20 cellular contexts compared by ENCODE assay signal in genomic region chr15:81222007-81222406, GRCh38. TPM values are rescaled to one million over a fixed set of nuclear protein-coding genes. Genes with fewer than 3 reads are reported as not detected.
DNase-seq lines count a peak whose midpoint lies in the region; ATAC-seq and TF ChIP-seq lines count a peak whose summit lies in the region.
"Had no signal": no experiment of that assay in that cellular context is flagged by ENCODE, and none has a peak within 500 bp of the region (broad histone marks: within the 10 kb centered on the region; RNA-seq: fewer than 3 reads in every experiment).

No MANE protein-coding gene starts in this region.

- H3K4me1 ChIP-seq in left ventricle myocardium inferior (peaks cover 39% of the 10 kb centered on the region), esophagus muscularis mucosa (peaks cover 0 to 59% (median 18%) of the 10 kb centered on the region in 4 donors), lower lobe of right lung (peaks cover 33% of the 10 kb centered on the region), vagina (peaks cover 40% of the 10 kb centered on the region)
- H3K4me1 ChIP-seq: BE2C had no signal

- TF ChIP-seq POLR2A in esophagus muscularis mucosa (IDR thresholded peaks at IDR 0.05; ENCODE audit: low read depth) (no peak), vagina (IDR thresholded peaks at IDR 0.05) (no peak)

- no peak overlapping the region for H3K4me3 ChIP-seq in left ventricle myocardium inferior
- H3K4me3 ChIP-seq in esophagus muscularis mucosa = no peak overlapping the region
- no peak overlapping the region for H3K4me3 ChIP-seq in lower lobe of right lung
- no peak overlapping the region for H3K4me3 ChIP-seq in vagina

- DNase-seq in left ventricle myocardium inferior = no peak
- DNase-seq in Right ventricle myocardium superior = no peak
- no peak for DNase-seq in esophagus muscularis mucosa (ENCODE audit: extremely low spot score)
- no peak for DNase-seq in lower lobe of right lung
- no peak for DNase-seq in vagina (ENCODE audit: extremely low spot score in 2 of 2)
- DNase-seq in SK-N-DZ (ENCODE audit: low spot score) = no peak
- DNase-seq: BE2C; CD4-positive, CD25-positive, alpha-beta regulatory T cell; COR-L47; GDM1; MM.1S; NCI-H1105 treated with DMSO at 0.1 percent for 48 hours; NCI-H1694 treated with DMSO at 0.1 percent for 48 hours had no signal

- peak overlapping the region; percentile 66 for H3K27ac ChIP-seq in left ventricle myocardium inferior (replicated peaks)
- peak overlapping the region; percentile 33 to 72 (median 43) for H3K27ac ChIP-seq in esophagus muscularis mucosa (replicated peaks in 1 of 4)
- peak overlapping the region; percentile 54 for H3K27ac ChIP-seq in lower lobe of right lung
- H3K27ac ChIP-seq in vagina = peak overlapping the region; percentile 61

- 88% methylated on average over 3 of the region's 3 CpGs for WGBS in esophagus muscularis mucosa

- ATAC-seq in Right ventricle myocardium superior (ENCODE audit: poor library complexity) (no peak), lower lobe of right lung (no peak), HG03571 (IDR thresholded peaks at IDR 0.05; ENCODE audit: unreplicated experiment) (no peak)
- ATAC-seq in activated CD4-positive, CD25-positive, alpha-beta regulatory T cell treated with anti-CD3 and anti-CD28 coated beads, Interleukin-2, amount 50 U/mL, for 24 hours = no peak
- ATAC-seq: HCT116, Panc1 had no signal

- TF ChIP-seq EP300 in esophagus muscularis mucosa (IDR thresholded peaks at IDR 0.05) = no peak

- peaks cover 7% of the 10 kb centered on the region for H3K36me3 ChIP-seq in left ventricle myocardium inferior
- no peaks in the 10 kb centered on the region for H3K36me3 ChIP-seq in esophagus muscularis mucosa
- no peaks in the 10 kb centered on the region for H3K36me3 ChIP-seq in lower lobe of right lung
- no peaks in the 10 kb centered on the region for H3K36me3 ChIP-seq in vagina
- H3K36me3 ChIP-seq: BE2C had no signal

- intact Hi-C loops in left ventricle myocardium inferior (cut with micrococcal nuclease) (no loop called here), Right ventricle myocardium superior (cut with DNase I) (no loop called here), esophagus muscularis mucosa (cut with DNase I) (no loop called here), lower lobe of right lung (cut with DNase I) (no loop called here), vagina (cut with DNase I) (no loop called here)

- H3K9me3 ChIP-seq in left ventricle myocardium inferior (replicated peaks) (no peaks in the 10 kb centered on the region), esophagus muscularis mucosa (no peaks in the 10 kb centered on the region), lower lobe of right lung (no peaks in the 10 kb centered on the region), vagina (no peaks in the 10 kb centered on the region)
- H3K9me3 ChIP-seq: BE2C had no signal

- TF ChIP-seq CTCF in left ventricle myocardium inferior (IDR thresholded peaks at IDR 0.05; ENCODE audit: borderline replicate concordance) = no peak
- no peak for TF ChIP-seq CTCF in esophagus muscularis mucosa (IDR thresholded peaks at IDR 0.05)
- TF ChIP-seq CTCF in lower lobe of right lung (IDR thresholded peaks at IDR 0.05) = no peak
- no peak for TF ChIP-seq CTCF in vagina (IDR thresholded peaks at IDR 0.05)

- no peaks in the 10 kb centered on the region for H3K27me3 ChIP-seq in left ventricle myocardium inferior (ENCODE audit: low read depth)
- H3K27me3 ChIP-seq in esophagus muscularis mucosa = no peaks in the 10 kb centered on the region
- H3K27me3 ChIP-seq in lower lobe of right lung (ENCODE audit: low read depth) = no peaks in the 10 kb centered on the region
- no peaks in the 10 kb centered on the region for H3K27me3 ChIP-seq in vagina
- H3K27me3 ChIP-seq: BE2C had no signal

RNA-seq across cellular contexts. Expression of gene IL16, which starts 25.3 kb away (rescaled TPM):
- total RNA-seq in left ventricle myocardium inferior (3.8 TPM), Right ventricle myocardium superior (2.7 TPM), esophagus muscularis mucosa (10 to 100 TPM; 13.5 to 34.9 (median 19.8) TPM), lower lobe of right lung (34.6 TPM), vagina (19.9 TPM)
- not detected in 2 replicates for polyA plus RNA-seq in SK-N-DZ (2014; cell fraction: cytosol; rRNA removed)
- not detected in 2 replicates for polyA plus RNA-seq in SK-N-DZ (2014; cell fraction: nucleus; rRNA removed)
- total RNA-seq: A172, LHCN-M2, NCI-H460 had no signal
